ENCODE assay signal across 8 cellular contexts in genomic region chrX:10619311-10620015, GRCh38. TPM values are rescaled to one million over a fixed set of nuclear protein-coding genes. Genes with fewer than 3 reads are reported as not detected.
DNase-seq lines count a peak whose midpoint lies in the region; ATAC-seq and TF ChIP-seq lines count a peak whose summit lies in the region.

No MANE protein-coding gene starts in this region.

- H3K9me3 ChIP-seq in thoracic aorta: no peaks in the 10 kb centered on the region

- peak overlapping the region; percentile 38 to 66 for H3K27ac ChIP-seq in thoracic aorta

- H3K4me3 ChIP-seq in thoracic aorta: peak overlapping the region; percentile 73

- no peaks in the 10 kb centered on the region for H3K36me3 ChIP-seq in thoracic aorta

- peak overlapping the region; percentile 53 for H3K4me3 Mint-ChIP-seq in activated CD8-positive, alpha-beta T cell treated with anti-CD3 and anti-CD28 coated beads for 36 hours
- no peak overlapping the region for H3K4me3 Mint-ChIP-seq in activated CD8-positive, alpha-beta T cell treated with anti-CD3 and anti-CD28 coated beads, Interleukin-2, amount 10 ng/mL, durations not matched to agents 7 days and 5 days
- H3K4me3 Mint-ChIP-seq in activated naive CD8-positive, alpha-beta T cell treated with anti-CD3 and anti-CD28 coated beads, Interleukin-2, amount 50 U/mL, for 24 hours: peak overlapping the region; percentile 69
- H3K4me3 Mint-ChIP-seq in immature natural killer cell: peak overlapping the region; percentile 66 to 83 (median 79)

- H3K27me3 ChIP-seq in thoracic aorta (replicated peaks; ENCODE audit: insufficient read depth): no peaks in the 10 kb centered on the region

- no peak overlapping the region for H3K27ac Mint-ChIP-seq in activated CD8-positive, alpha-beta T cell treated with anti-CD3 and anti-CD28 coated beads for 36 hours
- no peak overlapping the region for H3K27ac Mint-ChIP-seq in activated CD8-positive, alpha-beta T cell treated with anti-CD3 and anti-CD28 coated beads, Interleukin-2, amount 10 ng/mL, durations not matched to agents 7 days and 5 days
- no peak overlapping the region for H3K27ac Mint-ChIP-seq in activated naive CD8-positive, alpha-beta T cell treated with anti-CD3 and anti-CD28 coated beads, Interleukin-2, amount 50 U/mL, for 24 hours
- H3K27ac Mint-ChIP-seq in immature natural killer cell: peak overlapping the region in 1 of 6 donors; percentile 26

- peaks cover 33% of the 10 kb centered on the region for H3K27me3 Mint-ChIP-seq in activated CD8-positive, alpha-beta T cell treated with anti-CD3 and anti-CD28 coated beads for 36 hours
- H3K27me3 Mint-ChIP-seq in activated CD8-positive, alpha-beta T cell treated with anti-CD3 and anti-CD28 coated beads, Interleukin-2, amount 10 ng/mL, durations not matched to agents 7 days and 5 days (ENCODE audit: low read depth): peaks cover 27% of the 10 kb centered on the region
- H3K27me3 Mint-ChIP-seq in activated naive CD8-positive, alpha-beta T cell treated with anti-CD3 and anti-CD28 coated beads, Interleukin-2, amount 50 U/mL, for 24 hours: peaks cover 32% of the 10 kb centered on the region
- peaks cover 7 to 15% (median 15%) of the 10 kb centered on the region in 3 donors for H3K27me3 Mint-ChIP-seq in immature natural killer cell (ENCODE audit: low read depth in 3 of 3)

- POLR2A ChIA-PET in activated CD8-positive, alpha-beta T cell treated with anti-CD3 and anti-CD28 coated beads for 36 hours (lab: Charles Lee): no interaction called here
- POLR2A ChIA-PET in activated CD8-positive, alpha-beta T cell treated with anti-CD3 and anti-CD28 coated beads, Interleukin-2, amount 10 ng/mL, durations not matched to agents 7 days and 5 days (lab: Charles Lee): no interaction called here

- CTCF ChIA-PET in activated CD8-positive, alpha-beta T cell treated with anti-CD3 and anti-CD28 coated beads for 36 hours (lab: Charles Lee): interaction anchor here (1.0 to 2.6 kb wide), 2 partner anchors 21 to 429 kb away, joined by 3 to 16 read pairs; no protein-coding TSS in a partner anchor
- CTCF ChIA-PET in activated CD8-positive, alpha-beta T cell treated with anti-CD3 and anti-CD28 coated beads, Interleukin-2, amount 10 ng/mL, durations not matched to agents 7 days and 5 days (lab: Charles Lee): interaction anchor here (1.9 kb wide), 1 partner anchor 429 kb away, joined by 6 read pairs; no protein-coding TSS in a partner anchor

- peaks cover 7% of the 10 kb centered on the region for H3K4me1 Mint-ChIP-seq in activated CD8-positive, alpha-beta T cell treated with anti-CD3 and anti-CD28 coated beads for 36 hours (ENCODE audit: low read depth)
- peaks cover 3% of the 10 kb centered on the region for H3K4me1 Mint-ChIP-seq in activated CD8-positive, alpha-beta T cell treated with anti-CD3 and anti-CD28 coated beads, Interleukin-2, amount 10 ng/mL, durations not matched to agents 7 days and 5 days (ENCODE audit: low read depth)
- H3K4me1 Mint-ChIP-seq in activated naive CD8-positive, alpha-beta T cell treated with anti-CD3 and anti-CD28 coated beads, Interleukin-2, amount 50 U/mL, for 24 hours: peaks cover 13% of the 10 kb centered on the region
- H3K4me1 Mint-ChIP-seq in immature natural killer cell: peaks cover 18 to 20% of the 10 kb centered on the region in 2 donors

- H3K36me3 Mint-ChIP-seq in activated CD8-positive, alpha-beta T cell treated with anti-CD3 and anti-CD28 coated beads for 36 hours (ENCODE audit: low read depth): no peaks in the 10 kb centered on the region
- H3K36me3 Mint-ChIP-seq in activated CD8-positive, alpha-beta T cell treated with anti-CD3 and anti-CD28 coated beads, Interleukin-2, amount 10 ng/mL, durations not matched to agents 7 days and 5 days (ENCODE audit: low read depth): no peaks in the 10 kb centered on the region
- no peaks in the 10 kb centered on the region for H3K36me3 Mint-ChIP-seq in activated naive CD8-positive, alpha-beta T cell treated with anti-CD3 and anti-CD28 coated beads, Interleukin-2, amount 50 U/mL, for 24 hours (ENCODE audit: low read depth)
- no peaks in the 10 kb centered on the region for H3K36me3 Mint-ChIP-seq in immature natural killer cell

- H3K4me1 ChIP-seq in thoracic aorta (ENCODE audit: control insufficient read depth in 1 of 2, low read depth in 2 of 2): peaks cover 0 to 29% of the 10 kb centered on the region in 2 donors

- no peak for ATAC-seq in activated CD8-positive, alpha-beta T cell treated with anti-CD3 and anti-CD28 coated beads for 36 hours
- ATAC-seq in activated CD8-positive, alpha-beta T cell treated with anti-CD3 and anti-CD28 coated beads, Interleukin-2, amount 10 ng/mL, durations not matched to agents 7 days and 5 days: no peak
- ATAC-seq in activated naive CD8-positive, alpha-beta T cell treated with anti-CD3 and anti-CD28 coated beads, Interleukin-2, amount 50 U/mL, for 24 hours: no peak
- ATAC-seq in thoracic aorta (ENCODE audit: insufficient number of reproducible peaks, low FRiP score, low read depth): no peak

- TF ChIP-seq CTCF in activated CD8-positive, alpha-beta T cell treated with anti-CD3 and anti-CD28 coated beads for 36 hours (IDR thresholded peaks at IDR 0.05): no peak
- no peak for TF ChIP-seq CTCF in thoracic aorta (IDR thresholded peaks at IDR 0.05)

- no peak for DNase-seq in activated CD8-positive, alpha-beta T cell treated with anti-CD3 and anti-CD28 coated beads for 36 hours
- no peak for DNase-seq in activated CD8-positive, alpha-beta T cell treated with anti-CD3 and anti-CD28 coated beads, Interleukin-2, amount 10 ng/mL, durations not matched to agents 7 days and 5 days
- DNase-seq in activated naive CD8-positive, alpha-beta T cell treated with anti-CD3 and anti-CD28 coated beads, Interleukin-2, amount 50 U/mL, for 24 hours: no peak
- DNase-seq in immature natural killer cell (no peak), thoracic aorta (ENCODE audit: low spot score) (no peak), GM19240 (ENCODE audit: insufficient read length, low spot score) (no peak), SW 1271 (lab: John Stamatoyannopoulos, UW) (no peak), posterior cingulate gyrus (no peak)

- H3K9me3 Mint-ChIP-seq in activated CD8-positive, alpha-beta T cell treated with anti-CD3 and anti-CD28 coated beads for 36 hours: no peaks in the 10 kb centered on the region
- H3K9me3 Mint-ChIP-seq in activated CD8-positive, alpha-beta T cell treated with anti-CD3 and anti-CD28 coated beads, Interleukin-2, amount 10 ng/mL, durations not matched to agents 7 days and 5 days (ENCODE audit: insufficient read depth): no peaks in the 10 kb centered on the region
- H3K9me3 Mint-ChIP-seq in activated naive CD8-positive, alpha-beta T cell treated with anti-CD3 and anti-CD28 coated beads, Interleukin-2, amount 50 U/mL, for 24 hours: no peaks in the 10 kb centered on the region
- peaks cover 0 to 4% (median 0%) of the 10 kb centered on the region in 6 donors for H3K9me3 Mint-ChIP-seq in immature natural killer cell

- intact Hi-C loops in activated CD8-positive, alpha-beta T cell treated with anti-CD3 and anti-CD28 coated beads for 36 hours (cut with micrococcal nuclease): loop anchor here (5.0 kb wide), 1 partner anchor 427 kb away; no protein-coding TSS in a partner anchor
- intact Hi-C loops in posterior cingulate gyrus (cut with DNase I): loop anchor here (5.0 kb wide), 1 partner anchor 427 kb away; no protein-coding TSS in a partner anchor

RNA-seq across cellular contexts. Expression of gene MID1, which starts 0.9 kb away (rescaled TPM):
- total RNA-seq in activated CD8-positive, alpha-beta T cell treated with anti-CD3 and anti-CD28 coated beads for 36 hours: 1 to 10 TPM in 1 of 2 experiments, under 1 TPM in 1; 0.61 to 1.1 TPM
- total RNA-seq in activated CD8-positive, alpha-beta T cell treated with anti-CD3 and anti-CD28 coated beads, Interleukin-2, amount 10 ng/mL, durations not matched to agents 7 days and 5 days: under 1 TPM; 0.11 to 0.23 TPM
- polyA plus RNA-seq in immature natural killer cell: not detected
- total RNA-seq in thoracic aorta: 10 to 100 TPM; 37.0 to 37.7 TPM

Comparison
In these comparisons a context has a peak if more than half of its experiments do, and no peak if none do; other contexts are left out.
1. RNA of gene MID1, which starts 0.9 kb away (total RNA-seq): 37.0 to 37.7 TPM in thoracic aorta; 0.61 to 1.1 TPM in activated CD8-positive, alpha-beta T cell treated with anti-CD3 and anti-CD28 coated beads for 36 hours and 0.11 to 0.23 TPM in activated CD8-positive, alpha-beta T cell treated with anti-CD3 and anti-CD28 coated beads, Interleukin-2, amount 10 ng/mL, durations not matched to agents 7 days and 5 days; every median in the first group is over 10 times any median in the second.